8 cellular contexts compared by ENCODE assay signal in the genomic region with DNA sequence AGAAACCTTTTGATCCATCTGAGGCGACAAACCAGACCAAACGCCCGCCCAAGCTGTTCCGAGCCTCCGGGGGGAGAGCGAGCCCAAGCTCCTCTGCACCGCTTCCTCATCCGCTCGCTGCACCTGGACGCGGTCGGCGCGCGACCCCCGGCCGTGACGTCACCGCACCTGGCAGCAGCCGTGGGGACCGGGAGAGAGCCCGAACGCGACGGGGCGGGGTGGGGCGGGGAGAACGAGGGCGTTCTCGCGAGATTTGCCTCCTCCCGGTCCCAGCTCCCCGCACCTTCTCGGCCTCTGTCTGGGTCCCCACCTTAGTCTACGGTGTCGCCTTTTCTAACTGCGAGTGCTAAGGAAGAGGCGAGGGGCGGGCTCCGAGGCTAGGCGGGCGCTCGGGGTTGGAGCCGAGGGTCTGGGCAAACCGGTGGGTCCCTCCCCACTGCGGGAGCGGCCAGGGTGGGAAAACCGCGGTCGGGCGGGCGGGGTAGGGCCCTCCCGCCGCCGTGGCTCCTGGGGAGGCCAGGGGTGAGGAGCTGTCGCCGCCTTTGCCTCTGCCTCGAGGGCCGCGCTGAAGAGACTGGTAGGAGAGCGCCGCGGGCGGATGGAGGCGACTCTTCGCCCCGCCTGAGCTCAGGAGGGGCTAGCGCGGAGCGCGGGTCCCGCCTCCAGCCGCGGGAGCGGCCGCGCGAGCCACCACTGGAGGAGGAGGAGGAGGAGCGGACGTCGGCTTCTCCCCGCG. TPM values are rescaled to one million over a fixed set of nuclear protein-coding genes. Genes with fewer than 3 reads are reported as not detected.
DNase-seq lines count a peak whose midpoint lies in the region; ATAC-seq, FAIRE-seq and TF ChIP-seq lines count a peak whose summit lies in the region.

A gene with protein sequence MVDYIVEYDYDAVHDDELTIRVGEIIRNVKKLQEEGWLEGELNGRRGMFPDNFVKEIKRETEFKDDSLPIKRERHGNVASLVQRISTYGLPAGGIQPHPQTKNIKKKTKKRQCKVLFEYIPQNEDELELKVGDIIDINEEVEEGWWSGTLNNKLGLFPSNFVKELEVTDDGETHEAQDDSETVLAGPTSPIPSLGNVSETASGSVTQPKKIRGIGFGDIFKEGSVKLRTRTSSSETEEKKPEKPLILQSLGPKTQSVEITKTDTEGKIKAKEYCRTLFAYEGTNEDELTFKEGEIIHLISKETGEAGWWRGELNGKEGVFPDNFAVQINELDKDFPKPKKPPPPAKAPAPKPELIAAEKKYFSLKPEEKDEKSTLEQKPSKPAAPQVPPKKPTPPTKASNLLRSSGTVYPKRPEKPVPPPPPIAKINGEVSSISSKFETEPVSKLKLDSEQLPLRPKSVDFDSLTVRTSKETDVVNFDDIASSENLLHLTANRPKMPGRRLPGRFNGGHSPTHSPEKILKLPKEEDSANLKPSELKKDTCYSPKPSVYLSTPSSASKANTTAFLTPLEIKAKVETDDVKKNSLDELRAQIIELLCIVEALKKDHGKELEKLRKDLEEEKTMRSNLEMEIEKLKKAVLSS (plus strand): TSS at position 293 of the 736 bp plus-strand sequence. CDS start 456 bp downstream, outside the sequence.

- no peaks in the 10 kb centered on the region for H3K9me3 ChIP-seq in ES-I3 (ENCODE audit: control insufficient read depth, insufficient read depth, low read length)

- peak within 1 kb of the TSS; percentile 93 for H3K9ac ChIP-seq in ES-I3 (ENCODE audit: low read depth, low read length)

- peak within 1 kb of the TSS; percentile 100 for H3K4me3 Mint-ChIP-seq in natural killer cell

- DNase-seq in H54 (ENCODE audit: insufficient read length, low spot score) = peak; percentile 86
- DNase-seq in LoVo (ENCODE audit: low spot score) = peak; percentile 91
- peak; percentile 90 for DNase-seq in RWPE1 (ENCODE audit: low spot score)
- peak; percentile 81 for DNase-seq in activated T-helper 9 cell treated with anti-CD3 and anti-CD28 coated beads, Interleukin-2, amount 50 U/mL, for 16 hours (ENCODE audit: low read depth)
- peak; percentile 72 for DNase-seq in fibroblast of peridontal ligament (ENCODE audit: extremely low read depth)
- peak; percentile 76 for DNase-seq in natural killer cell
- DNase-seq in stimulated activated naive CD8-positive, alpha-beta T cell treated with anti-CD3 and anti-CD28 coated beads, Interleukin-15, Interleukin-2, amounts not matched to agents 100 U/mL and 50 U/mL, for 24 hours = peak; percentile 90

- no peaks in the 10 kb centered on the region for H3K36me3 Mint-ChIP-seq in natural killer cell

- peak within 1 kb of the TSS; percentile 94 for H3K27ac ChIP-seq in RWPE1

- H3K27ac Mint-ChIP-seq in natural killer cell = peak within 1 kb of the TSS; percentile 95

- POLR2A ChIA-PET in RWPE1 (lab: Yijun Ruan, JAX; ENCODE audit: low non-redundant PET) = interaction anchor here (0.6 to 1.5 kb wide), 6 partner anchors 11 to 374 kb away, joined by 3 to 5 read pairs (median 3); no protein-coding TSS in a partner anchor

- peak; percentile 65; the same call in 1 of the 2 replicates for TF ChIP-seq POLR2A in H54 (IDR thresholded peaks at IDR 0.05; ENCODE audit: low read depth, low read length)

- H3K36me3 ChIP-seq in ES-I3 (ENCODE audit: insufficient read depth, low read length) = no peaks in the 10 kb centered on the region

- intact Hi-C loops in natural killer cell (cut with micrococcal nuclease) = loop anchor here (5.0 kb wide), 1 partner anchor 65 kb away; no protein-coding TSS in a partner anchor

- TF ChIP-seq CTCF in RWPE1 (conservative IDR thresholded peaks at IDR 0.05; ENCODE audit: low read depth) (0 out of 2 replicates have a peak, but pooled peaks have one; percentile 10), natural killer cell (IDR thresholded peaks at IDR 0.05) (no peak)

- no peaks in the 10 kb centered on the region for H3K27me3 Mint-ChIP-seq in natural killer cell (ENCODE audit: low read depth in 2 of 2)

- peak; percentile 80 to 90 (median 83) for ATAC-seq in natural killer cell
- ATAC-seq in stimulated activated naive CD8-positive, alpha-beta T cell treated with anti-CD3 and anti-CD28 coated beads, Interleukin-15, Interleukin-2, amounts not matched to agents 100 U/mL and 50 U/mL, for 24 hours = peak; percentile 94

- CTCF ChIA-PET in RWPE1 (lab: Yijun Ruan, JAX) = interaction anchor here (0.6 kb wide), 1 partner anchor 24 kb away, joined by 3 read pairs; no protein-coding TSS in a partner anchor

- H3K4me1 Mint-ChIP-seq in natural killer cell = peaks cover 24 to 34% of the 10 kb centered on the region in 2 donors

- peaks cover 14% of the 10 kb centered on the region for H3K4me1 ChIP-seq in ES-I3 (ENCODE audit: insufficient read depth, low read length)

- H3K9me3 Mint-ChIP-seq in natural killer cell = no peaks in the 10 kb centered on the region

- FAIRE-seq in H54 (lab: Jason Lieb, UNC) = no peak

RNA-seq across cellular contexts. Expression of the gene that starts here (rescaled TPM):
- total RNA-seq in natural killer cell = 10 to 100 TPM; 23.8 to 26.3 (median 26.3) TPM

Comparison
In these comparisons a context has a peak if more than half of its experiments do, and no peak if none do; other contexts are left out.
1. Peak in every context shown above with its lines: DNase-seq, ATAC-seq and H3K27ac ChIP-seq.